ENCODE assay signal across 25 cellular contexts in genomic region chr5:170629566-170630175, GRCh38.
"Had no signal": no experiment of that assay in that cellular context is flagged by ENCODE, and none has a peak within 500 bp of the region (broad histone marks: within the 10 kb centered on the region; RNA-seq: fewer than 3 reads in every experiment).

No MANE protein-coding gene starts in this region.

- H3K36me3 ChIP-seq: heart right ventricle, left ventricle myocardium inferior, neural progenitor cell, neutrophil, ovary, right atrium auricular region, right lobe of liver, tibial nerve, uterus had no signal

- H3K27me3 ChIP-seq: heart right ventricle, neural progenitor cell, ovary, right atrium auricular region, tibial nerve, uterus had no signal

- DNase-seq: heart right ventricle; islet precursor cell; left ventricle myocardium inferior; natural killer cell; nephron progenitor cell; occipital lobe; ovary; right lobe of liver; small intestine; stimulated activated CD4-positive, alpha-beta T cell treated with anti-CD3 and anti-CD28 coated beads, Interleukin-1b, Interleukin-23, amount 100 ng/mL, for 48 hours; stimulated activated CD4-positive, alpha-beta T cell treated with anti-CD3 and anti-CD28 coated beads, Interleukin-2, amount 100 ng/mL, for 48 hours; stimulated activated CD4-positive, alpha-beta T cell treated with anti-CD3 and anti-CD28 coated beads, Interleukin-4, amount 100 ng/mL, for 4 hours; stimulated activated CD8-positive, alpha-beta memory T cell treated with anti-CD3 and anti-CD28 coated beads, Interleukin-4, amount 100 ng/mL, for 48 hours; stimulated activated naive CD4-positive, alpha-beta T cell treated with Interleukin-2 at 50 U/mL for 16 hours; substantia nigra; uterus had no signal

- H3K4me3 ChIP-seq: heart right ventricle, hepatocyte, left ventricle myocardium inferior, lung, neural progenitor cell, ovary, right atrium auricular region, right lobe of liver, tibial nerve, uterus had no signal

- H3K4me3 Mint-ChIP-seq: natural killer cell; nephron progenitor cell; neural progenitor cell; stimulated activated memory B cell treated with anti-CD40 and anti-IgM and Interleukin-4, amounts not matched to agents 10 μg/mL and 1 μg/mL and 100 μg/mL, for 72 hours; type B pancreatic cell had no signal

- H3K27ac ChIP-seq: heart right ventricle, hepatocyte, left ventricle myocardium inferior, neural progenitor cell, neutrophil, ovary, right atrium auricular region, right lobe of liver, tibial nerve, uterus had no signal

- H3K9me3 ChIP-seq: heart right ventricle, left ventricle myocardium inferior, neutrophil, ovary, right atrium auricular region, right lobe of liver, tibial nerve, uterus had no signal

- H3K36me3 Mint-ChIP-seq: natural killer cell; neural progenitor cell; stimulated activated memory B cell treated with anti-CD40 and anti-IgM and Interleukin-4, amounts not matched to agents 10 μg/mL and 1 μg/mL and 100 μg/mL, for 72 hours; type B pancreatic cell had no signal

- ATAC-seq: heart right ventricle; natural killer cell; right lobe of liver; stimulated activated memory B cell treated with anti-CD40 and anti-IgM and Interleukin-4, amounts not matched to agents 10 μg/mL and 1 μg/mL and 100 μg/mL, for 72 hours had no signal

- H3K9me3 Mint-ChIP-seq: natural killer cell; nephron progenitor cell; neural progenitor cell; stimulated activated memory B cell treated with anti-CD40 and anti-IgM and Interleukin-4, amounts not matched to agents 10 μg/mL and 1 μg/mL and 100 μg/mL, for 72 hours; type B pancreatic cell had no signal

- H3K27ac Mint-ChIP-seq: natural killer cell; nephron progenitor cell; progenitor cell of endocrine pancreas; stimulated activated memory B cell treated with anti-CD40 and anti-IgM and Interleukin-4, amounts not matched to agents 10 μg/mL and 1 μg/mL and 100 μg/mL, for 72 hours; type B pancreatic cell had no signal
